26 cellular contexts compared by ENCODE assay signal in genomic region chr20:2385496-2385895, GRCh38. TPM values are rescaled to one million over a fixed set of nuclear protein-coding genes. Genes with fewer than 3 reads are reported as not detected.
DNase-seq lines count a peak whose midpoint lies in the region; ATAC-seq and TF ChIP-seq lines count a peak whose summit lies in the region.
"Had no signal": no experiment of that assay in that cellular context is flagged by ENCODE, and none has a peak within 500 bp of the region (broad histone marks: within the 10 kb centered on the region; RNA-seq: fewer than 3 reads in every experiment).

No MANE protein-coding gene starts in this region.

- no peaks in the 10 kb centered on the region for H3K36me3 ChIP-seq in SK-N-SH (replicated peaks in 1 of 2; ENCODE audit: control insufficient read depth in 1 of 2, insufficient read depth in 2 of 2, low read length in 1 of 2)
- no peaks in the 10 kb centered on the region for H3K36me3 ChIP-seq in RWPE2 (ENCODE audit: low read depth)
- H3K36me3 ChIP-seq in mesendoderm (ENCODE audit: control insufficient read depth, insufficient read depth, low read length) = no peaks in the 10 kb centered on the region
- H3K36me3 ChIP-seq: HAP-1 had no signal

- 65% methylated on average over 2 of the region's 6 CpGs for WGBS in SK-N-SH (ENCODE audit: low lambda C conversion rate)
- WGBS in mesendoderm (ENCODE audit: extremely low coverage, insufficient coverage, low lambda C conversion rate) = no CpG with 5 or more reads among the region's 6 CpGs

- no peak overlapping the region for H2BK5ac ChIP-seq in mesendoderm (ENCODE audit: low read length)

- DNase-seq in SK-N-SH (no peak), RWPE2 (ENCODE audit: low spot score) (no peak), mesendoderm (peak; percentile 14), cerebellum (ENCODE audit: low spot score) (no peak), NCI-H1436 treated with DMSO at 0.1 percent for 48 hours (lab: John Stamatoyannopoulos, UW) (no peak)
- DNase-seq: 8988T, AML-193, C1 segment of cervical spinal cord, DND-41, NCI-H1105 treated with DMSO at 0.1 percent for 48 hours, NCI-H1694, NCI-H2081, NCI-H2171, NCI-H524 treated with DMSO at 0.1 percent for 48 hours, OCI-M1, SHP77 had no signal

- H2BK120ac ChIP-seq in mesendoderm (ENCODE audit: low read depth, low read length) = no peak overlapping the region

- H4K8ac ChIP-seq in mesendoderm (ENCODE audit: low read depth, low read length) = no peak overlapping the region

- CTCF ChIA-PET in SK-N-SH (lab: Yijun Ruan, JAX) = interaction anchor here (0.9 to 2.7 kb wide), 3 partner anchors 17 to 66 kb away, joined by 3 to 11 read pairs (median 5); no protein-coding TSS in a partner anchor

- no peak overlapping the region for H2AK5ac ChIP-seq in mesendoderm (ENCODE audit: low read length)

- H3K27me3 ChIP-seq in SK-N-SH (ENCODE audit: insufficient read depth) = no peaks in the 10 kb centered on the region
- no peaks in the 10 kb centered on the region for H3K27me3 ChIP-seq in RWPE2 (ENCODE audit: insufficient read depth, poor library complexity, severe bottlenecking)
- H3K27me3 ChIP-seq in mesendoderm (ENCODE audit: insufficient read depth, low read length, poor library complexity) = no peaks in the 10 kb centered on the region

- no peak overlapping the region for H4K5ac ChIP-seq in mesendoderm (ENCODE audit: low read length)

- no peak for TF ChIP-seq RAD21 in SK-N-SH (IDR thresholded peaks at IDR 0.05; ENCODE audit: low read length)

- no peaks in the 10 kb centered on the region for H4K20me1 ChIP-seq in SK-N-SH (ENCODE audit: insufficient read depth)

- peak overlapping the region; percentile 77 for H2AFZ ChIP-seq in SK-N-SH (ENCODE audit: low read depth)
- H2AFZ ChIP-seq: GM23338 had no signal

- H3K4me2 ChIP-seq in SK-N-SH (peak overlapping the region; percentile 49; the same call in 1 of the 2 replicates), mesendoderm (ENCODE audit: low read length) (no peak overlapping the region)
- H3K4me2 ChIP-seq: GM23338 had no signal

- no peak overlapping the region for H3K4ac ChIP-seq in mesendoderm (ENCODE audit: low read depth, low read length)

- H3K18ac ChIP-seq in mesendoderm (ENCODE audit: low read length) = no peak overlapping the region

- H2BK15ac ChIP-seq in mesendoderm (replicated peaks; ENCODE audit: low read depth) = no peak overlapping the region

- H3K79me1 ChIP-seq in mesendoderm (ENCODE audit: low read length) = no peaks in the 10 kb centered on the region

- ATAC-seq in SK-N-SH treated with all-trans-retinoic acid at 6 μM for 48 hours (no peak), RWPE2 (ENCODE audit: low read depth) (no peak), HG02885 (IDR thresholded peaks at IDR 0.05; ENCODE audit: poor library complexity, unreplicated experiment) (no peak)
- ATAC-seq: CD8-positive, alpha-beta T cell; GM23338 had no signal

- no peaks in the 10 kb centered on the region for H3K9me2 ChIP-seq in SK-N-SH

- TF ChIP-seq EP300 in SK-N-SH (IDR thresholded peaks at IDR 0.05; ENCODE audit: borderline replicate concordance in 1 of 2, low read depth in 1 of 2, low read length in 1 of 2) = no peak

- peaks cover 19% of the 10 kb centered on the region for H3F3A ChIP-seq in SK-N-SH (replicated peaks; ENCODE audit: insufficient read depth)

- H3K9ac ChIP-seq in SK-N-SH (peak overlapping the region; percentile 33; the same call in 1 of the 2 replicates), mesendoderm (ENCODE audit: low read length) (no peak overlapping the region)

- H3K79me2 ChIP-seq in SK-N-SH (ENCODE audit: insufficient read depth) (no peaks in the 10 kb centered on the region), mesendoderm (ENCODE audit: control insufficient read depth, insufficient read depth, low read length) (no peaks in the 10 kb centered on the region)

- no peak overlapping the region for H3K23ac ChIP-seq in mesendoderm (ENCODE audit: low read length)

- POLR2A ChIA-PET in SK-N-SH (lab: Yijun Ruan, JAX) = no interaction called here

- H3K9me3 ChIP-seq in SK-N-SH = no peaks in the 10 kb centered on the region
- H3K9me3 ChIP-seq in RWPE2 (ENCODE audit: severe bottlenecking) = no peaks in the 10 kb centered on the region
- H3K9me3 ChIP-seq: HAP-1 had no signal

- no peak overlapping the region for H3K4me3 ChIP-seq in SK-N-SH (ENCODE audit: low read depth in 2 of 2, low read length in 1 of 2)
- no peak overlapping the region for H3K4me3 ChIP-seq in RWPE2 (ENCODE audit: severe bottlenecking)
- H3K4me3 ChIP-seq in mesendoderm (ENCODE audit: low read length) = no peak overlapping the region
- H3K4me3 ChIP-seq: GM23338, HAP-1, SK-N-MC had no signal

- TF ChIP-seq CTCF in SK-N-SH (IDR thresholded peaks at IDR 0.05) = no peak
- no peak for TF ChIP-seq CTCF in RWPE2 (IDR thresholded peaks at IDR 0.05; ENCODE audit: poor library complexity, severe bottlenecking)

- no peak overlapping the region for H3K56ac ChIP-seq in mesendoderm (ENCODE audit: low read length)

- H3K4me1 ChIP-seq in SK-N-SH (ENCODE audit: control insufficient read depth in 1 of 2, insufficient read depth in 2 of 2, low read depth in 1 of 2, low read length in 1 of 2) (peaks cover 0 to 31% of the 10 kb centered on the region in 2 experiments; a peak in 2 of 4 replicates), RWPE2 (ENCODE audit: insufficient read depth, poor library complexity, severe bottlenecking) (peaks cover 21% of the 10 kb centered on the region), mesendoderm (ENCODE audit: control insufficient read depth, low read depth, low read length) (no peaks in the 10 kb centered on the region)
- H3K4me1 ChIP-seq: HAP-1 had no signal

- H3K27ac ChIP-seq in SK-N-SH (ENCODE audit: low read depth in 2 of 2, low read length in 1 of 2) = peak overlapping the region in 1 of 2 experiments; percentile 86; a peak in 2 of 4 replicates
- peak overlapping the region; percentile 84 for H3K27ac ChIP-seq in RWPE2 (ENCODE audit: poor library complexity, severe bottlenecking)
- H3K27ac ChIP-seq in mesendoderm (ENCODE audit: low read depth, low read length) = no peak overlapping the region
- H3K27ac ChIP-seq: SK-N-MC had no signal

TF ChIP-seq in SK-N-SH, 30 proteins besides CTCF, POLR2A, EP300 and RAD21:
- TF ChIP-seq ELF1 (IDR thresholded peaks at IDR 0.05) (no peak), TAF1 (IDR thresholded peaks at IDR 0.05; ENCODE audit: borderline replicate concordance, low read depth, low read length) (no peak), NRF1 (IDR thresholded peaks at IDR 0.05; ENCODE audit: low read depth, low read length) (no peak)

TF ChIP-seq in SK-N-SH treated with all-trans-retinoic acid at 6 μM for 48 hours, 23 proteins besides CTCF, POLR2A, EP300 and RAD21:
- no peak for TF ChIP-seq OSR1 (CRISPR knock-in tag; IDR thresholded peaks at IDR 0.05)
- no peak for TF ChIP-seq TOX (CRISPR knock-in tag; IDR thresholded peaks at IDR 0.05; ENCODE audit: borderline replicate concordance)
- no peak for TF ChIP-seq ESRRG (CRISPR knock-in tag; IDR thresholded peaks at IDR 0.05)
- no peak for TF ChIP-seq ZNF565 (CRISPR knock-in tag; conservative IDR thresholded peaks at IDR 0.05; ENCODE audit: low read depth)
- no peak for TF ChIP-seq ZFP30 (CRISPR knock-in tag; IDR thresholded peaks at IDR 0.05)
- no peak for TF ChIP-seq PPARA (CRISPR knock-in tag; IDR thresholded peaks at IDR 0.05; ENCODE audit: borderline replicate concordance)
- TF ChIP-seq ARNTL (CRISPR knock-in tag; IDR thresholded peaks at IDR 0.05; ENCODE audit: borderline replicate concordance, low read depth) = no peak
- no peak for TF ChIP-seq ZNF70 (CRISPR knock-in tag; IDR thresholded peaks at IDR 0.05)
- TF ChIP-seq GLIS3 (CRISPR knock-in tag; IDR thresholded peaks at IDR 0.05) = no peak
- no peak for TF ChIP-seq SNAI2 (CRISPR knock-in tag; IDR thresholded peaks at IDR 0.05)
- no peak for TF ChIP-seq POU6F1 (CRISPR knock-in tag; IDR thresholded peaks at IDR 0.05; ENCODE audit: borderline replicate concordance, low read depth)
- no peak for TF ChIP-seq CSRNP3 (CRISPR knock-in tag; IDR thresholded peaks at IDR 0.05)
- no peak for TF ChIP-seq TCF4 (CRISPR knock-in tag; IDR thresholded peaks at IDR 0.05; ENCODE audit: borderline replicate concordance)
- TF ChIP-seq RARB (CRISPR knock-in tag; IDR thresholded peaks at IDR 0.05) = no peak
- no peak for TF ChIP-seq CSDC2 (CRISPR knock-in tag; IDR thresholded peaks at IDR 0.05)
- no peak for TF ChIP-seq BACH2 (CRISPR knock-in tag; IDR thresholded peaks at IDR 0.05; ENCODE audit: borderline replicate concordance)
TF ChIP-seq in SK-N-SH treated with all-trans-retinoic acid at 6 μM for 48 hours: peak in this region for 0.

RNA-seq across cellular contexts. Expression of gene TGM6, which starts 4.8 kb away (rescaled TPM):
- polyA plus RNA-seq in SK-N-SH (2012; rRNA removed) = not detected in 2 replicates
- not detected in 2 replicates for polyA plus RNA-seq in SK-N-SH (2012; cell fraction: cytosol; rRNA removed)
- polyA plus RNA-seq in SK-N-SH (2012; cell fraction: nucleus; rRNA removed) = not detected in 2 replicates
- polyA plus RNA-seq in mesendoderm (2013, experiment 1 of 2) = not detected
- polyA plus RNA-seq in mesendoderm (2013, experiment 2 of 2) = not detected
- not detected for total RNA-seq in cerebellum
- total RNA-seq: CD8-positive, alpha-beta T cell; G401; GM23338; HT1080 had no signal
- polyA plus RNA-seq: AG04450, GM23338, IgD-negative memory B cell had no signal
